ENCODE assay signal across 9 cellular contexts in the genomic region with DNA sequence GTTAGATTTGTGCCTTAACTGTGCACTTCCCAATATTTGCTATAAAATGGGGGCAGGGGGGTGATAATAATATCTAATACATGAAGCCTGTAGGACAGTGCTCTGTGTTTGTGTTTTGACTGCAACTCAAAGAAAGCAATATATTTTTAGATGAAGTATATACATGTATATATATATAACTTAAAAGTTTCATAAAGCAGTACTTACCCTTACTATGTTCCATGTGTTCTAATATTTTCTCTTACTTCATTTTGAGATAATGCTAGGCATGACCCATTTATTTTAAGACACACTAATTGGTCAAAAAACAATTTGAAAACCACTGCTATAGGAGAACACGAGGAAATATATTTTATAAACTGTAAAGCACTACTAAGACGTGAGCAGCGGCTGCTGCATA. TPM values are rescaled to one million over a fixed set of nuclear protein-coding genes. Genes with fewer than 3 reads are reported as not detected.
DNase-seq lines count a peak whose midpoint lies in the region; ATAC-seq and TF ChIP-seq lines count a peak whose summit lies in the region.
"Had no signal": no experiment of that assay in that cellular context is flagged by ENCODE, and none has a peak within 500 bp of the region (broad histone marks: within the 10 kb centered on the region; RNA-seq: fewer than 3 reads in every experiment).

No MANE protein-coding gene starts in this region.

- peaks cover 47 to 63% of the 10 kb centered on the region in 2 donors for H3K4me1 Mint-ChIP-seq in natural killer cell treated with Interleukin-12 subunit alpha and Interleukin-12 subunit beta and Interleukin-15 and Interleukin-18, amount 100 ng/mL, for 72 hours (ENCODE audit: low read depth in 2 of 2)

- H3K4me3 Mint-ChIP-seq in natural killer cell treated with Interleukin-12 subunit alpha and Interleukin-12 subunit beta and Interleukin-15 and Interleukin-18, amount 100 ng/mL, for 72 hours: peak overlapping the region; percentile 100

- H3K27ac ChIP-seq in KMS-11 (no peak overlapping the region), colonic mucosa (no peak overlapping the region), body of pancreas (no peak overlapping the region), foreskin keratinocyte (no peak overlapping the region)

- H3K36me3 ChIP-seq in BE2C (peaks cover 40% of the 10 kb centered on the region), KMS-11 (ENCODE audit: insufficient read depth) (no peaks in the 10 kb centered on the region), colonic mucosa (no peaks in the 10 kb centered on the region), body of pancreas (replicated peaks in 1 of 2; ENCODE audit: insufficient read depth in 1 of 2, low read depth in 2 of 2) (peaks cover 0 to 4% of the 10 kb centered on the region in 2 donors)

- H3K4me3 ChIP-seq in BE2C (ENCODE audit: low read depth, low read length) (peak overlapping the region; percentile 99), KMS-11 (IDR thresholded peaks at IDR 0.05; ENCODE audit: insufficient read depth, low read depth, low read length) (no peak overlapping the region), colonic mucosa (peak overlapping the region; percentile 95), body of pancreas (peak overlapping the region in 1 of 2 donors; percentile 7)

- peak overlapping the region; percentile 96 to 99 for H3K27ac Mint-ChIP-seq in natural killer cell treated with Interleukin-12 subunit alpha and Interleukin-12 subunit beta and Interleukin-15 and Interleukin-18, amount 100 ng/mL, for 72 hours

- TF ChIP-seq CTCF in BE2C (IDR thresholded peaks at IDR 0.05; ENCODE audit: low read depth, low read length) (no peak), KMS-11 (conservative IDR thresholded peaks at IDR 0.05; ENCODE audit: low read depth, low read length) (no peak), colonic mucosa (IDR thresholded peaks at IDR 0.05) (no peak), body of pancreas (IDR thresholded peaks at IDR 0.05) (no peak), foreskin keratinocyte (conservative IDR thresholded peaks at IDR 0.05) (no peak)

- no peaks in the 10 kb centered on the region for H3K27me3 Mint-ChIP-seq in natural killer cell treated with Interleukin-12 subunit alpha and Interleukin-12 subunit beta and Interleukin-15 and Interleukin-18, amount 100 ng/mL, for 72 hours

- H3K36me3 Mint-ChIP-seq in natural killer cell treated with Interleukin-12 subunit alpha and Interleukin-12 subunit beta and Interleukin-15 and Interleukin-18, amount 100 ng/mL, for 72 hours: peaks cover 19% of the 10 kb centered on the region

- ATAC-seq in natural killer cell treated with Interleukin-12 subunit alpha and Interleukin-12 subunit beta and Interleukin-15 and Interleukin-18, amount 100 ng/mL, for 72 hours: no peak
- no peak for ATAC-seq in HG03439 (IDR thresholded peaks at IDR 0.05; ENCODE audit: unreplicated experiment)
- ATAC-seq in body of pancreas: no peak
- no peak for ATAC-seq in foreskin keratinocyte

- no peak for DNase-seq in BE2C
- DNase-seq in colonic mucosa: no peak
- DNase-seq in natural killer cell treated with Interleukin-12 subunit alpha and Interleukin-12 subunit beta and Interleukin-15 and Interleukin-18, amount 100 ng/mL, for 72 hours (ENCODE audit: low spot score): no peak
- DNase-seq in body of pancreas: no peak
- DNase-seq in mesenteric fat pad (ENCODE audit: low spot score): no peak
- DNase-seq in foreskin keratinocyte: no peak
- DNase-seq: NCI-H187 treated with DMSO at 0.1 percent for 48 hours had no signal

- no peak overlapping the region for H2AFZ ChIP-seq in KMS-11 (ENCODE audit: low read depth)

- H3K27me3 ChIP-seq in BE2C (no peaks in the 10 kb centered on the region), KMS-11 (ENCODE audit: insufficient read depth, low read depth) (no peaks in the 10 kb centered on the region), colonic mucosa (no peaks in the 10 kb centered on the region), body of pancreas (no peaks in the 10 kb centered on the region), foreskin keratinocyte (no peaks in the 10 kb centered on the region)

- no peak for TF ChIP-seq POLR2A in body of pancreas (IDR thresholded peaks at IDR 0.05)

- H3K9me3 ChIP-seq in BE2C (no peaks in the 10 kb centered on the region), colonic mucosa (no peaks in the 10 kb centered on the region), body of pancreas (no peaks in the 10 kb centered on the region)

- 36 to 49% methylated on average over 3 of the region's 3 CpGs for WGBS in body of pancreas, 2 donors

- H3K4me1 ChIP-seq in BE2C (peaks cover 3% of the 10 kb centered on the region), KMS-11 (ENCODE audit: low read depth, poor library complexity, severe bottlenecking) (peaks cover 19% of the 10 kb centered on the region), colonic mucosa (no peaks in the 10 kb centered on the region), body of pancreas (peaks cover 65% of the 10 kb centered on the region), foreskin keratinocyte (peaks cover 9% of the 10 kb centered on the region)

- H3K4me2 ChIP-seq in KMS-11: peak overlapping the region; percentile 89

- no peaks in the 10 kb centered on the region for H3K9me3 Mint-ChIP-seq in natural killer cell treated with Interleukin-12 subunit alpha and Interleukin-12 subunit beta and Interleukin-15 and Interleukin-18, amount 100 ng/mL, for 72 hours

- no peaks in the 10 kb centered on the region for H4K20me1 ChIP-seq in KMS-11 (ENCODE audit: insufficient read depth)

- intact Hi-C loops in colonic mucosa (cut with DNase I): no loop called here
- intact Hi-C loops in body of pancreas (cut with DNase I): no loop called here

- H3K9ac ChIP-seq in KMS-11: no peak overlapping the region
- peak overlapping the region in 1 of 2 donors; percentile 99 for H3K9ac ChIP-seq in colonic mucosa (ENCODE audit: low read depth in 2 of 2, low read length in 2 of 2)

- H3K79me2 ChIP-seq in KMS-11 (ENCODE audit: insufficient read depth, low read depth): peaks cover 40% of the 10 kb centered on the region

RNA-seq across cellular contexts. Expression of a gene that starts 2.4 kb away (rescaled TPM):
- 33.8 TPM for polyA plus RNA-seq in BE2C (2012; ENCODE audit: insufficient read depth, insufficient read length, low read depth)
- total RNA-seq in colonic mucosa: 10 to 100 TPM in 1 of 2 donors, 1 to 10 TPM in 1; 9.8 to 13.5 TPM
- total RNA-seq in natural killer cell treated with Interleukin-12 subunit alpha and Interleukin-12 subunit beta and Interleukin-15 and Interleukin-18, amount 100 ng/mL, for 72 hours: 10 to 100 TPM; 22.3 to 33.2 TPM
- 10 to 100 TPM; 16.9 to 26.0 TPM for total RNA-seq in body of pancreas
- total RNA-seq in mesenteric fat pad: 9.5 TPM
- 2.6 and 2.8 TPM in 2 replicates for total RNA-seq in foreskin keratinocyte
- polyA plus RNA-seq in foreskin keratinocyte: 0.97 and 1.1 TPM in 2 replicates

RNA-seq across cellular contexts. Expression of a gene that starts 14.9 kb away (rescaled TPM):
- 2,500 TPM for polyA plus RNA-seq in BE2C (2012; ENCODE audit: insufficient read depth, insufficient read length, low read depth)
- total RNA-seq in colonic mucosa (1,000 to 10,000 TPM; 1,252 to 1,403 TPM), body of pancreas (1,000 to 10,000 TPM; 1,136 to 1,977 TPM), mesenteric fat pad (1,262 TPM), foreskin keratinocyte (3,025 and 3,078 TPM in 2 replicates)
- total RNA-seq in natural killer cell treated with Interleukin-12 subunit alpha and Interleukin-12 subunit beta and Interleukin-15 and Interleukin-18, amount 100 ng/mL, for 72 hours: 1,000 to 10,000 TPM; 1,525 to 1,671 TPM
- polyA plus RNA-seq in foreskin keratinocyte: 2,685 and 2,690 TPM in 2 replicates

RNA-seq across cellular contexts. Expression of a gene that starts 35.5 kb away (rescaled TPM):
- 80.4 TPM for polyA plus RNA-seq in BE2C (2012; ENCODE audit: insufficient read depth, insufficient read length, low read depth)
- total RNA-seq in colonic mucosa (10 to 100 TPM; 22.2 to 41.1 TPM), body of pancreas (10 to 100 TPM; 12.5 to 15.2 TPM), mesenteric fat pad (22.1 TPM), foreskin keratinocyte (17.5 and 17.9 TPM in 2 replicates)
- total RNA-seq in natural killer cell treated with Interleukin-12 subunit alpha and Interleukin-12 subunit beta and Interleukin-15 and Interleukin-18, amount 100 ng/mL, for 72 hours: 10 to 100 TPM; 29.5 to 50.6 TPM
- 15.6 and 17.3 TPM in 2 replicates for polyA plus RNA-seq in foreskin keratinocyte

RNA-seq across cellular contexts. Expression of a gene that starts 53.6 kb away (rescaled TPM):
- 3.2 TPM for polyA plus RNA-seq in BE2C (2012; ENCODE audit: insufficient read depth, insufficient read length, low read depth)
- 1 to 10 TPM; 6.8 to 8.7 TPM for total RNA-seq in colonic mucosa
- 1 to 10 TPM in 1 of 2 donors, not detected in 1; 1.3 TPM for total RNA-seq in natural killer cell treated with Interleukin-12 subunit alpha and Interleukin-12 subunit beta and Interleukin-15 and Interleukin-18, amount 100 ng/mL, for 72 hours
- total RNA-seq in body of pancreas: 10 to 100 TPM; 11.5 to 17.9 TPM
- 3.0 TPM for total RNA-seq in mesenteric fat pad
- 33.3 and 37.6 TPM in 2 replicates for total RNA-seq in foreskin keratinocyte
- 36.7 and 39.0 TPM in 2 replicates for polyA plus RNA-seq in foreskin keratinocyte
